ENCODE assay signal across 18 cellular contexts in genomic region chr6:51199272-51199671, GRCh38.
"Had no signal": no experiment of that assay in that cellular context is flagged by ENCODE, and none has a peak within 500 bp of the region (broad histone marks: within the 10 kb centered on the region; RNA-seq: fewer than 3 reads in every experiment).

No MANE protein-coding gene starts in this region.

- H3K4me1 ChIP-seq: body of pancreas, heart left ventricle, tibial nerve had no signal

- DNase-seq: activated CD4-positive, alpha-beta T cell treated with anti-CD3 and anti-CD28 coated beads for 1 hour; activated CD4-positive, alpha-beta T cell treated with anti-CD3 and anti-CD28 coated beads, Interleukin-2, amount 50 U/mL, for 48 hours; activated CD8-positive, alpha-beta memory T cell treated with anti-CD3 and anti-CD28 coated beads, Interleukin-2, amount 10 ng/mL, durations not matched to agents 7 days and 5 days; activated effector memory CD4-positive, alpha-beta T cell treated with Interleukin-2 at 50 U/mL for 16 hours; activated T-cell treated with anti-CD3 and anti-CD28 coated beads, Interleukin-2, amount 50 U/mL, for 24 hours; amniotic stem cell; body of pancreas; central memory CD4-positive, alpha-beta T cell; cortex of kidney; effector CD8-positive, alpha-beta T cell; heart left ventricle; natural killer cell; nucleus accumbens; right cardiac atrium; small intestine had no signal

- H3K9me3 ChIP-seq: body of pancreas, heart left ventricle, tibial nerve had no signal

- H3K36me3 ChIP-seq: heart left ventricle, tibial nerve had no signal

- H3K27ac ChIP-seq: body of pancreas, heart left ventricle, tibial nerve had no signal

- FAIRE-seq: frontal cortex, small intestine had no signal

- H3K4me3 ChIP-seq: body of pancreas, heart left ventricle, tibial nerve had no signal

- ATAC-seq: activated CD8-positive, alpha-beta memory T cell treated with anti-CD3 and anti-CD28 coated beads, Interleukin-2, amount 10 ng/mL, durations not matched to agents 7 days and 5 days; activated naive CD4-positive, alpha-beta T cell treated with anti-CD3 and anti-CD28 coated beads, Interleukin-2, amount 50 U/mL, for 72 hours; body of pancreas; heart left ventricle; natural killer cell; right cardiac atrium had no signal

- H3K27me3 ChIP-seq: body of pancreas, heart left ventricle, tibial nerve had no signal
